ENCODE assay signal across 1 cellular context in the genomic region with DNA sequence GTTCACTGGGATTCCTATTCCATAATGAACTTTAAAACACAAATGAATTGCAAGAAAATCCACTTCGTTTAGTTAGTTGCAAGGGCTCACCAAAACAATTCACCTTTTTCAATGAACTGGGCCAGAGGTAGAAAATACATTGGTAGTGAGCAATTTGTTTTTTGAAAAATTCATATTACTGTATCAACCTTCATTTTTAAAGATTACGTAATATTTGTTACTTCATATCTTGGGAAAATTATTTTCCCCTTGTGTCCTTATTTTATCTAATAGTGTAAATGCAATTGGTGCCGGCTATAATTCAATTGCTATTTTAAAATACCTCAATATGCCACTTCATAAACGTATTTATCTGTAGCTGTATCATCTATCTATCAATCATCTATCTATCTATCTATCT.
A peak's percentile ranks its signal among the peaks of the same experiment; 100 is the strongest.
TF ChIP-seq lines count a peak whose summit lies in the region.

No MANE protein-coding gene starts in this region.

TF ChIP-seq in IMR-90, 13 proteins besides CTCF, POLR2A, EP300 and RAD21:
- TF ChIP-seq CHD1 (IDR thresholded peaks at IDR 0.05; ENCODE audit: low read depth, low read length) (no peak), CEBPB (IDR thresholded peaks at IDR 0.05; ENCODE audit: low read depth, low read length) (peak; percentile 62)
